Comparison of ENCODE assay signal across 9 cellular contexts in the genomic region with DNA sequence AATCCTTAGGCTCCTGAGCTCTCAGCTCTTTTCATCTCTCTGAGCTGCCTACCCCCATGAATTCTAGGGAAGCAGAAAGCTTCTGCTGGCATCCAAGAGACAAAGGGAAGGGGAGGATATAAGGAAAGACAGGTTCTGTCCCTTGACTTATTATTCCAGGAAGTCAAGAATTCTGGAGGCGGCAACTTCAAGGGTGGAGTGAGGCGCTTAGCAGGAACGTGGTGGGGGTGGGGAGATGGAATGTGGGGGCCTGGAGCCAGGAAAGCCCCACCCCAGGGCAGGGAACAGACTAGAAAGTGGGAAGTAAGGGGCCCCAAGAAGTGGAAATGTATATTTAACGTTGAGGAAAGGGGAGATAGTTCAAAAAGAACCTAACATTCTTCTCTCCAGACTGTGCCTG. TPM values are rescaled to one million over a fixed set of nuclear protein-coding genes. Genes with fewer than 3 reads are reported as not detected.
A peak's percentile ranks its signal among the peaks of the same experiment; 100 is the strongest.
DNase-seq lines count a peak whose midpoint lies in the region; ATAC-seq and TF ChIP-seq lines count a peak whose summit lies in the region.
"Had no signal": no experiment of that assay in that cellular context is flagged by ENCODE, and none has a peak within 500 bp of the region (broad histone marks: within the 10 kb centered on the region; RNA-seq: fewer than 3 reads in every experiment).

No MANE protein-coding gene starts in this region.

- no peaks in the 10 kb centered on the region for H3K9me3 Mint-ChIP-seq in CD4-positive, alpha-beta T cell
- no peaks in the 10 kb centered on the region for H3K9me3 Mint-ChIP-seq in endothelial cell (ENCODE audit: unreplicated experiment)

- no peak overlapping the region for H2BK120ac ChIP-seq in trophoblast cell (ENCODE audit: insufficient read depth, low read length, poor library complexity)

- H2AFZ ChIP-seq in OCI-LY7 (ENCODE audit: low read length) (no peak overlapping the region), trophoblast cell (ENCODE audit: insufficient read depth, low read length, poor library complexity) (no peak overlapping the region)

- no peaks in the 10 kb centered on the region for H3K79me1 ChIP-seq in trophoblast cell (ENCODE audit: low read length)

- H3K18ac ChIP-seq in trophoblast cell (ENCODE audit: low read length): no peak overlapping the region

- H2BK12ac ChIP-seq in trophoblast cell (ENCODE audit: low read length): no peak overlapping the region

- no peak for TF ChIP-seq CTCF in CD4-positive, alpha-beta T cell (IDR thresholded peaks at IDR 0.05)
- no peak for TF ChIP-seq CTCF in OCI-LY7 (conservative IDR thresholded peaks at IDR 0.05; ENCODE audit: low read length)
- TF ChIP-seq CTCF in endothelial cell (IDR thresholded peaks at IDR 0.05; ENCODE audit: unreplicated experiment): no peak

- no peak overlapping the region for H2BK5ac ChIP-seq in trophoblast cell (ENCODE audit: low read depth, low read length, poor library complexity)

- POLR2A ChIA-PET in CD4-positive, alpha-beta T cell (lab: Charles Lee): no interaction called here
- POLR2A ChIA-PET in OCI-LY7 (lab: Charles Lee): no interaction called here

- H3K9me3 ChIP-seq in CD4-positive, alpha-beta T cell (ENCODE audit: control insufficient read depth, low read length): no peaks in the 10 kb centered on the region
- H3K9me3 ChIP-seq in OCI-LY7 (ENCODE audit: low read length) (no peaks in the 10 kb centered on the region), trophoblast cell (ENCODE audit: insufficient read depth, low read depth, low read length) (peaks cover 2% of the 10 kb centered on the region)

- H3K36me3 ChIP-seq in OCI-LY7 (ENCODE audit: insufficient read depth, low read length) (no peaks in the 10 kb centered on the region), trophoblast cell (ENCODE audit: control insufficient read depth in 1 of 2, insufficient read depth in 2 of 2, low read length in 2 of 2) (peaks cover 17 to 26% of the 10 kb centered on the region in 2 experiments)

- H3K4me1 Mint-ChIP-seq in CD4-positive, alpha-beta T cell (ENCODE audit: low read depth): peaks cover 34% of the 10 kb centered on the region
- H3K4me1 Mint-ChIP-seq in endothelial cell (ENCODE audit: unreplicated experiment): peaks cover 45% of the 10 kb centered on the region

- no peak overlapping the region for H3K27ac ChIP-seq in CD4-positive, alpha-beta T cell (ENCODE audit: low read depth, low read length)
- H3K27ac ChIP-seq in OCI-LY7 (ENCODE audit: low read depth, low read length, poor library complexity, severe bottlenecking) (no peak overlapping the region), trophoblast cell (ENCODE audit: low read depth, low read length) (no peak overlapping the region)

- intact Hi-C loops in CD4-positive, alpha-beta T cell (cut with DNase I, micrococcal nuclease): loop anchor here in 1 of 2 experiments (5.0 kb wide), 4 partner anchors 99 to 719 kb away; partner anchors contain the start of genes ATF7, EIF4B and TARBP2
- intact Hi-C loops in OCI-LY7 (cut with micrococcal nuclease; ENCODE audit: unreplicated experiment): no loop called here

- WGBS in trophoblast cell (ENCODE audit: extremely low coverage, insufficient coverage, insufficient read length): no CpG with 5 or more reads among the region's 4 CpGs

- H2AK5ac ChIP-seq in trophoblast cell (ENCODE audit: low read length): no peak overlapping the region

- H3K14ac ChIP-seq in trophoblast cell (ENCODE audit: low read length): no peak overlapping the region

- H4K20me1 ChIP-seq in OCI-LY7 (ENCODE audit: insufficient read depth, low read length): no peaks in the 10 kb centered on the region

- no TSS peak for BruUV-seq in OCI-LY7 (replicated peaks; lab: Mats Ljungman, UMichigan)

- peak overlapping the region; percentile 92 for H3K4me3 Mint-ChIP-seq in CD4-positive, alpha-beta T cell
- H3K4me3 Mint-ChIP-seq in endothelial cell (ENCODE audit: unreplicated experiment): peak overlapping the region; percentile 99

- H4K8ac ChIP-seq in trophoblast cell (ENCODE audit: low read depth, low read length): no peak overlapping the region

- no peak for ATAC-seq in CD4-positive, alpha-beta T cell (ENCODE audit: poor library complexity)
- ATAC-seq in GM18873 (IDR thresholded peaks at IDR 0.05; ENCODE audit: low FRiP score, unreplicated experiment) (no peak), GM19351 (IDR thresholded peaks at IDR 0.05; ENCODE audit: unreplicated experiment) (no peak)

- no peaks in the 10 kb centered on the region for H3K79me2 ChIP-seq in OCI-LY7 (ENCODE audit: insufficient read depth, low read depth, low read length)
- H3K79me2 ChIP-seq in trophoblast cell (ENCODE audit: control insufficient read depth, insufficient read depth, low read length, poor library complexity): no peaks in the 10 kb centered on the region

- no peak overlapping the region for H3K9ac ChIP-seq in trophoblast cell (ENCODE audit: low read length)

- no peak overlapping the region for H3K27ac Mint-ChIP-seq in CD4-positive, alpha-beta T cell
- H3K27ac Mint-ChIP-seq in endothelial cell (ENCODE audit: unreplicated experiment): peak overlapping the region; percentile 90

- H3K27me3 ChIP-seq in CD4-positive, alpha-beta T cell (ENCODE audit: control insufficient read depth, insufficient read depth, low read length): no peaks in the 10 kb centered on the region
- no peaks in the 10 kb centered on the region for H3K27me3 ChIP-seq in trophoblast cell (ENCODE audit: insufficient read depth, low read length)

- CTCF ChIA-PET in CD4-positive, alpha-beta T cell (lab: Charles Lee): interaction anchor here (3.5 kb wide), 1 partner anchor 19 kb away, joined by 57 read pairs; no protein-coding TSS in a partner anchor
- CTCF ChIA-PET in OCI-LY7 (lab: Charles Lee; ENCODE audit: unreplicated experiment): interaction anchor here (1.6 kb wide), 1 partner anchor 19 kb away, joined by 3 read pairs; no protein-coding TSS in a partner anchor

- H3K4me2 ChIP-seq in OCI-LY7 (ENCODE audit: low read length): peak overlapping the region; percentile 78; the same call in 1 of the 2 replicates
- H3K4me2 ChIP-seq in trophoblast cell (ENCODE audit: low read length): peak overlapping the region; percentile 72

- H3K4me3 ChIP-seq in OCI-LY7 (ENCODE audit: low read depth, low read length, poor library complexity, severe bottlenecking) (no peak overlapping the region), trophoblast cell (ENCODE audit: low read depth, low read length) (no peak overlapping the region)

- H3K4me1 ChIP-seq in OCI-LY7 (ENCODE audit: insufficient read depth, low read length, poor library complexity, severe bottlenecking) (peaks cover 20% of the 10 kb centered on the region), trophoblast cell (ENCODE audit: control insufficient read depth in 1 of 2, insufficient read depth in 2 of 2, low read length in 2 of 2) (peaks cover 4% of the 10 kb centered on the region in 2 experiments)

- H3K4ac ChIP-seq in trophoblast cell (ENCODE audit: low read depth, low read length): no peak overlapping the region

- H3K23ac ChIP-seq in trophoblast cell (ENCODE audit: low read length): no peak overlapping the region

- H4K12ac ChIP-seq in trophoblast cell (ENCODE audit: low read depth, low read length): no peak overlapping the region

- no peaks in the 10 kb centered on the region for H3K9me2 ChIP-seq in OCI-LY7 (ENCODE audit: insufficient read depth, low read length)

- no peak for DNase-seq in CD4-positive, alpha-beta T cell
- DNase-seq in OCI-LY7 (ENCODE audit: low spot score) (no peak), endothelial cell (ENCODE audit: low spot score) (no peak), trophoblast cell (no peak), NCI-H1694 treated with DMSO at 0.1 percent for 48 hours (lab: John Stamatoyannopoulos, UW) (no peak), GM19238 (ENCODE audit: insufficient read length, low spot score) (no peak)
- DNase-seq: NCI-H774 had no signal

- no peak overlapping the region for H4K91ac ChIP-seq in trophoblast cell (ENCODE audit: low read depth, low read length)

- peaks cover 55% of the 10 kb centered on the region for H3K36me3 Mint-ChIP-seq in CD4-positive, alpha-beta T cell (ENCODE audit: low read depth)
- H3K36me3 Mint-ChIP-seq in endothelial cell (ENCODE audit: low read depth, unreplicated experiment): peaks cover 39% of the 10 kb centered on the region

- no peaks in the 10 kb centered on the region for H3K27me3 Mint-ChIP-seq in CD4-positive, alpha-beta T cell
- peaks cover 5% of the 10 kb centered on the region for H3K27me3 Mint-ChIP-seq in endothelial cell (ENCODE audit: unreplicated experiment)

RNA-seq across cellular contexts. Expression of gene CALCOCO1, which starts 1.4 kb away (rescaled TPM):
- total RNA-seq in CD4-positive, alpha-beta T cell: 10 to 100 TPM; 66.8 to 69.3 TPM
- total RNA-seq in OCI-LY7 (2014; rRNA removed; shearing (Covaris generic)): 12.8 and 18.9 TPM in 2 replicates
- total RNA-seq in OCI-LY7 (2022) (25.1 and 30.9 TPM in 2 replicates), endothelial cell (ENCODE audit: unreplicated experiment) (144 TPM)
- polyA plus RNA-seq in trophoblast cell (2013): 44.9 and 46.2 TPM in 2 replicates

RNA-seq across cellular contexts. Expression of gene CISTR, which starts 26.0 kb away (rescaled TPM):
- not detected for total RNA-seq in CD4-positive, alpha-beta T cell
- total RNA-seq in OCI-LY7 (2014; rRNA removed; shearing (Covaris generic)): 0.67 and 0.76 TPM in 2 replicates
- 1.3 and 3.2 TPM in 2 replicates for total RNA-seq in OCI-LY7 (2022)
- 1.4 TPM for total RNA-seq in endothelial cell (ENCODE audit: unreplicated experiment)
- polyA plus RNA-seq in trophoblast cell (2013): not detected in 2 replicates

RNA-seq across cellular contexts. Expression of gene ATP5MC2, which starts 49.9 kb away (rescaled TPM):
- total RNA-seq in CD4-positive, alpha-beta T cell: 100 to 1,000 TPM; 235 to 245 TPM
- 423 and 500 TPM in 2 replicates for total RNA-seq in OCI-LY7 (2014; rRNA removed; shearing (Covaris generic))
- total RNA-seq in OCI-LY7 (2022): 374 and 417 TPM in 2 replicates
- total RNA-seq in endothelial cell (ENCODE audit: unreplicated experiment): 342 TPM
- polyA plus RNA-seq in trophoblast cell (2013): 232 and 239 TPM in 2 replicates
